ENCODE assay signal across 1 cellular context in genomic region chr10:5574642-5575131, GRCh38.
A peak's percentile ranks its signal among the peaks of the same experiment; 100 is the strongest.
TF ChIP-seq lines count a peak whose summit lies in the region.

No MANE protein-coding gene starts in this region.

TF ChIP-seq in HepG2, 621 proteins besides CTCF, POLR2A, EP300 and RAD21 (continued from another document and continues in another):
- TF ChIP-seq GLMP (CRISPR knock-in tag; IDR thresholded peaks at IDR 0.05; ENCODE audit: borderline replicate concordance) (no peak), ZNF446 (CRISPR knock-in tag; IDR thresholded peaks at IDR 0.05) (no peak), ARNT (IDR thresholded peaks at IDR 0.05) (no peak), ZNF280B (CRISPR knock-in tag; IDR thresholded peaks at IDR 0.05; ENCODE audit: borderline replicate concordance) (no peak), ZBTB49 (CRISPR knock-in tag; IDR thresholded peaks at IDR 0.05; ENCODE audit: borderline replicate concordance) (no peak), TRIM24 (CRISPR knock-in tag; IDR thresholded peaks at IDR 0.05) (no peak), LCORL (IDR thresholded peaks at IDR 0.05) (no peak), LCORL (CRISPR knock-in tag; IDR thresholded peaks at IDR 0.05) (peak; percentile 74), ZFP37 (CRISPR knock-in tag; IDR thresholded peaks at IDR 0.05; ENCODE audit: borderline replicate concordance) (no peak), ZBTB4 (CRISPR knock-in tag; IDR thresholded peaks at IDR 0.05; ENCODE audit: borderline replicate concordance) (no peak), PBX2 (CRISPR knock-in tag; IDR thresholded peaks at IDR 0.05) (no peak), MEF2D (CRISPR knock-in tag; IDR thresholded peaks at IDR 0.05) (no peak), ZNF615 (CRISPR knock-in tag; IDR thresholded peaks at IDR 0.05; ENCODE audit: borderline replicate concordance) (no peak), YY1 (IDR thresholded peaks at IDR 0.05; ENCODE audit: insufficient read depth, insufficient replicate concordance, low read depth, low read length) (no peak), MTA1 (CRISPR knock-in tag; IDR thresholded peaks at IDR 0.05; ENCODE audit: borderline replicate concordance) (no peak), KLF15 (CRISPR knock-in tag; IDR thresholded peaks at IDR 0.05; ENCODE audit: borderline replicate concordance) (no peak), PLSCR1 (CRISPR knock-in tag; IDR thresholded peaks at IDR 0.05; ENCODE audit: borderline replicate concordance) (no peak), ERF (CRISPR knock-in tag; IDR thresholded peaks at IDR 0.05) (0 out of 2 replicates have a peak, but pooled peaks have one; percentile 10), ZNF451 (CRISPR knock-in tag; IDR thresholded peaks at IDR 0.05) (peak; percentile 31; the same call in 1 of the 2 replicates), ZNF710 (CRISPR knock-in tag; IDR thresholded peaks at IDR 0.05; ENCODE audit: borderline replicate concordance) (no peak), GTF2F1 (IDR thresholded peaks at IDR 0.05; ENCODE audit: low read length) (no peak), ISX (CRISPR knock-in tag; conservative IDR thresholded peaks at IDR 0.05) (no peak), ZNF619 (CRISPR knock-in tag; IDR thresholded peaks at IDR 0.05) (no peak), CC2D1A (CRISPR knock-in tag; IDR thresholded peaks at IDR 0.05) (no peak), ZNF776 (CRISPR knock-in tag; IDR thresholded peaks at IDR 0.05) (no peak), ZBTB37 (CRISPR knock-in tag; IDR thresholded peaks at IDR 0.05) (no peak), GATA4 (IDR thresholded peaks at IDR 0.05; ENCODE audit: borderline replicate concordance, low read depth) (no peak), HDAC6 (IDR thresholded peaks at IDR 0.05; ENCODE audit: low read depth, low read length) (no peak), GMEB2 (CRISPR knock-in tag; IDR thresholded peaks at IDR 0.05; ENCODE audit: low read depth) (no peak), SALL1 (CRISPR knock-in tag; IDR thresholded peaks at IDR 0.05) (peak; percentile 50), HINFP (CRISPR knock-in tag; IDR thresholded peaks at IDR 0.05; ENCODE audit: low read depth) (no peak)
